In genomic region chr1:53459321-53460175, GRCh38 we compare ENCODE assay signal across 14 cellular contexts. TPM values are rescaled to one million over a fixed set of nuclear protein-coding genes. Genes with fewer than 3 reads are reported as not detected.
A peak's percentile ranks its signal among the peaks of the same experiment; 100 is the strongest.
DNase-seq lines count a peak whose midpoint lies in the region; ATAC-seq lines count a peak whose summit lies in the region.
"Had no signal": no experiment of that assay in that cellular context is flagged by ENCODE, and none has a peak within 500 bp of the region (broad histone marks: within the 10 kb centered on the region; RNA-seq: fewer than 3 reads in every experiment).

DMRTB1 (plus strand) TSS chr1:53459399; CDS start chr1:53459454, 55 bp downstream.

- no peaks in the 10 kb centered on the region for H3K27me3 Mint-ChIP-seq in stimulated activated naive CD8-positive, alpha-beta T cell treated with anti-CD3 and anti-CD28 coated beads, Interleukin-15, amount 100 ng/mL, for 72 hours
- H3K27me3 Mint-ChIP-seq: CD4-positive, CD25-positive, alpha-beta regulatory T cell had no signal

- DNase-seq in stimulated activated naive CD8-positive, alpha-beta T cell treated with anti-CD3 and anti-CD28 coated beads, Interleukin-15, amount 100 ng/mL, for 72 hours: no peak
- DNase-seq in stimulated activated naive CD8-positive, alpha-beta T cell treated with anti-CD3 and anti-CD28 coated beads, Interleukin-15, Interleukin-2, amounts not matched to agents 100 U/mL and 50 U/mL, for 24 hours: no peak
- DNase-seq in posterior vena cava (ENCODE audit: low spot score): peak; percentile 80
- DNase-seq in DMS 273 treated with DMSO at 0.1 percent for 48 hours (lab: John Stamatoyannopoulos, UW): no peak
- no peak for DNase-seq in GDM1 (lab: John Stamatoyannopoulos, UW)
- no peak for DNase-seq in NCI-H1105 treated with DMSO at 0.1 percent for 48 hours (lab: John Stamatoyannopoulos, UW)
- no peak for DNase-seq in occipital lobe (lab: John Stamatoyannopoulos, UW)
- DNase-seq: ACHN; CD4-positive, CD25-positive, alpha-beta regulatory T cell; GOT3 had no signal

- H3K9me3 Mint-ChIP-seq in stimulated activated naive CD8-positive, alpha-beta T cell treated with anti-CD3 and anti-CD28 coated beads, Interleukin-15, amount 100 ng/mL, for 72 hours: no peaks in the 10 kb centered on the region
- H3K9me3 Mint-ChIP-seq: CD4-positive, CD25-positive, alpha-beta regulatory T cell had no signal

- H3K4me1 Mint-ChIP-seq in stimulated activated naive CD8-positive, alpha-beta T cell treated with anti-CD3 and anti-CD28 coated beads, Interleukin-15, amount 100 ng/mL, for 72 hours: no peaks in the 10 kb centered on the region

- no peak within 1 kb of the TSS for H3K4me3 Mint-ChIP-seq in stimulated activated naive CD8-positive, alpha-beta T cell treated with anti-CD3 and anti-CD28 coated beads, Interleukin-15, amount 100 ng/mL, for 72 hours
- H3K4me3 Mint-ChIP-seq: CD4-positive, CD25-positive, alpha-beta regulatory T cell had no signal

- ATAC-seq in stimulated activated naive CD8-positive, alpha-beta T cell treated with anti-CD3 and anti-CD28 coated beads, Interleukin-15, amount 100 ng/mL, for 72 hours: peak; percentile 60
- ATAC-seq in stimulated activated naive CD8-positive, alpha-beta T cell treated with anti-CD3 and anti-CD28 coated beads, Interleukin-15, Interleukin-2, amounts not matched to agents 100 U/mL and 50 U/mL, for 24 hours: no peak
- ATAC-seq in esophagus mucosa: peak; percentile 26
- ATAC-seq: HepG2 had no signal

- intact Hi-C loops in posterior vena cava (cut with DNase I): no loop called here

- H3K27ac Mint-ChIP-seq in stimulated activated naive CD8-positive, alpha-beta T cell treated with anti-CD3 and anti-CD28 coated beads, Interleukin-15, amount 100 ng/mL, for 72 hours: no peak within 1 kb of the TSS
- H3K27ac Mint-ChIP-seq: CD4-positive, CD25-positive, alpha-beta regulatory T cell had no signal

RNA-seq across cellular contexts. Expression of gene DMRTB1, which starts in this region (rescaled TPM):
- not detected for total RNA-seq in esophagus mucosa
- not detected for total RNA-seq in posterior vena cava
- total RNA-seq in occipital lobe: not detected
- total RNA-seq: A172; CD4-positive, CD25-positive, alpha-beta regulatory T cell; Daoy; HepG2 had no signal

Comparison
In these comparisons a context has a peak if more than half of its experiments do, and no peak if none do; other contexts are left out.
1. Peak in ATAC-seq in esophagus mucosa; RNA of the gene not detected or under 1 TPM.
2. Peak in DNase-seq in posterior vena cava; RNA of the gene not detected or under 1 TPM.